8 cellular contexts compared by ENCODE assay signal in the genomic region with DNA sequence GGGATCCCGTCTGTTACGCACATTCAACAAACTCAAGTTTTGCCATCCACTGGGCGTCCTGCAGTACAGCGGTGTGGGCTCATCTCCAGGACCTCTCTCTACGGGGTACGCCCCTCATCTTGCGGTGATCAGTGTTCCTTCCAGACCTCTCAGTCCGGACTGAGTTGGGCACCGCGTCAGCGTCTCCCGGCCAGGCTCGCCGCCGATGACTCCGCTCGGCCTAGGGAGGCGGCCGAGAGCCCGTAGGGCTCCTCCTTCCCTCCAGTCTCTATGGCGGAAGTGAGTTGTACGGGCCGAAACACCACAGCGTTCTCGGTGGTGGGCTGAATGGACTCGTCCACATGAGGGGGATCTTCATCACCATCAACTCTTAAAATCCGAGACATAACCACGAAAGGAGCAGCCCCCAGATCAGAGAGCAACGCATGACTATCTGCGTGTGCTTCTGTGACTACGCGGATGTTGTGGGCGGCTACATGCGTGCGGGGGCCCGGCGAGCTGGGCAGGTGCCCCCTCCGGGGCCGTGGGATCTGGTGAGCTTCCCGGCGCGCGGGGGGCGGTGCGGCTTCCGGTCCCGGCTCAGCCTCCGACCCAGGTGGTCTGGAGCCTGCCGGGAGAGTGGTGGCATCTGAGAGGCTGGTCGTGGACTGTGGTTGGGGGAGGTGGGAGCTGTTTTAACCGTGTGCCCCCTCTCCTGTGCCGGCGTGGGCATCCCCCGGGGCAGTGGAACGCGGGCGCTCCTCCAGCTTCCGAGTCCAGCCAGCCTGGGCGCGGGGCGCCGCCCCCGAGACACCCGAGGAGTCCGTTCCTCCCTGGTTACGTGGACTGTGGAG.
DNase-seq lines count a peak whose midpoint lies in the region; ATAC-seq and FAIRE-seq lines count a peak whose summit lies in the region.

Gene ATG101 (plus strand): TSS at position 569 of the 833 bp plus-strand sequence. CDS start 3,673 bp downstream, outside the sequence.

- H3K9me3 Mint-ChIP-seq in central memory CD8-positive, alpha-beta T cell = no peaks in the 10 kb centered on the region

- ATAC-seq in GM19025 (IDR thresholded peaks at IDR 0.05; ENCODE audit: low read depth, unreplicated experiment) (peak; percentile 93), HG03342 (IDR thresholded peaks at IDR 0.05; ENCODE audit: unreplicated experiment) (peak; percentile 95)
- ATAC-seq in central memory CD8-positive, alpha-beta T cell (replicated peaks; ENCODE audit: extremely low read depth, poor library complexity, severe bottlenecking) = peak; percentile 98

- DNase-seq in AML-193 (lab: John Stamatoyannopoulos, UW) = peak; percentile 85 to 89
- DNase-seq in NCI-H345 treated with DMSO at 0.1 percent for 48 hours (lab: John Stamatoyannopoulos, UW; ENCODE audit: unreplicated experiment) = peak; percentile 89
- DNase-seq in activated CD4-positive, CD25-positive, alpha-beta regulatory T cell treated with anti-CD3 and anti-CD28 coated beads, Interleukin-2, amount 50 U/mL, for 16 hours (ENCODE audit: low read depth, low spot score) = peak; percentile 75
- peak; percentile 78 to 83 for DNase-seq in central memory CD8-positive, alpha-beta T cell (ENCODE audit: low spot score in 2 of 2)
- peak; percentile 79 for DNase-seq in stimulated activated CD4-positive, alpha-beta T cell treated with anti-CD3 and anti-CD28 coated beads, Interleukin-12 subunit alpha, Interleukin-12 subunit beta, amount 100 ng/mL, for 4 hours

- H3K36me3 Mint-ChIP-seq in central memory CD8-positive, alpha-beta T cell (ENCODE audit: insufficient read depth) = peaks cover 17% of the 10 kb centered on the region

- H3K27ac Mint-ChIP-seq in central memory CD8-positive, alpha-beta T cell (ENCODE audit: low read depth) = peak within 1 kb of the TSS; percentile 94

- peaks cover 44% of the 10 kb centered on the region for H3K4me1 Mint-ChIP-seq in central memory CD8-positive, alpha-beta T cell

- peaks cover 17% of the 10 kb centered on the region for H3K27me3 Mint-ChIP-seq in central memory CD8-positive, alpha-beta T cell

- H3K4me3 Mint-ChIP-seq in central memory CD8-positive, alpha-beta T cell = peak within 1 kb of the TSS; percentile 96

- FAIRE-seq in islet of Langerhans (lab: Jason Lieb, UNC) = peak; percentile 83

Comparison
In these comparisons a context has a peak if more than half of its experiments do, and no peak if none do; other contexts are left out.
1. Peak in every context shown above with its lines: DNase-seq and ATAC-seq.